In the genomic region with DNA sequence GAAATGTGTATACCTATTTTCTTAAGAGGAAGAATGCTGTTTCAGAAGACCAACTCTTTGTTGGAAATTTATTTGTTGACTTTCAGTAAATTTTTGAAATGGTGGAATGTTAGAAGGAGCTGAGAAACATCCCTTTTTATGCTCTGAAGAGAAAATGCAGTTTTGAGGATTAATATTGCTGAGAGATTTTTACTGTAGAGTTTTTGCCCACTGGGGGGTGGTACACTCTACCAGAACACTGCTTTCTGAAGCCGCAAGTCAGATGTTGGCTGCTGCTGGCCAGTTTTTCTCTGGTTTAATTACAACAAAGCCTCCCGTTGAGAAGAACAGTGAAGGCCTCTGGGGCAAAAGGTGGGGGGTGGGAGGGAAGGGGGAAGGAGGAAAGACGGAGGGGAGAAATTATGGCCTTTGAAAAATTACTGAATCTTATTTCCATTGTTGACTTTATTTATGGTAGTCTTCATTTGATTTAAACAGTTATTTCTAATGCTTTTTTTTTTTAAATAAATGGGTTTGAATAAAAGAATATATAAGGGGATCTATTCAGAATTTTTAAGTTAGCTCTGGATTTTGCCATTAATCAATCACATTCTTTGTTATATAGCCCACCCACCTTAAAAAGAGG, we compare ENCODE assay signal across 8 cellular contexts. TPM values are rescaled to one million over a fixed set of nuclear protein-coding genes. Genes with fewer than 3 reads are reported as not detected.
DNase-seq lines count a peak whose midpoint lies in the region; ATAC-seq, FAIRE-seq and TF ChIP-seq lines count a peak whose summit lies in the region.

No MANE protein-coding gene starts in this region.

- H3K36me3 ChIP-seq in MM.1S (replicated peaks; ENCODE audit: insufficient read depth, low read length) (no peaks in the 10 kb centered on the region), keratinocyte (ENCODE audit: control insufficient read depth in 2 of 2, extremely low read depth in 1 of 2, insufficient read depth in 2 of 2, low read length in 2 of 2) (no peaks in the 10 kb centered on the region), tibial nerve (no peaks in the 10 kb centered on the region)

- in situ Hi-C loops in Caki2 (cut with HindIII; ENCODE audit: low pct_unique_long_range_greater_than_20kb, low sequenced_read_pairs): no loop called here

- peak; percentile 81 for FAIRE-seq in keratinocyte (lab: Jason Lieb, UNC)

- H3K79me2 ChIP-seq in MM.1S (ENCODE audit: low read length): no peaks in the 10 kb centered on the region
- H3K79me2 ChIP-seq in keratinocyte (ENCODE audit: control insufficient read depth, insufficient read depth, low read length): peaks cover 78% of the 10 kb centered on the region

- H3F3A ChIP-seq in MM.1S (ENCODE audit: insufficient read depth, low read length): no peaks in the 10 kb centered on the region

- H3K9me3 ChIP-seq in MM.1S (replicated peaks; ENCODE audit: insufficient read depth, low read length) (no peaks in the 10 kb centered on the region), keratinocyte (ENCODE audit: control insufficient read depth, low read depth, low read length) (no peaks in the 10 kb centered on the region), tibial nerve (no peaks in the 10 kb centered on the region)

- WGBS in tibial nerve, 2 donors: 12 to 17% methylated on average over 3 of the region's 3 CpGs

- no peaks in the 10 kb centered on the region for H3K9me2 ChIP-seq in MM.1S (replicated peaks; ENCODE audit: insufficient read depth, low read length)

- H3K27ac ChIP-seq in MM.1S (ENCODE audit: low read length) (no peak overlapping the region), keratinocyte (ENCODE audit: control insufficient read depth, insufficient read depth, low read length) (peak overlapping the region; percentile 95), tibial nerve (peak overlapping the region; percentile 3 to 89 (median 52))

- H2AFZ ChIP-seq in MM.1S (ENCODE audit: low read length) (no peak overlapping the region), keratinocyte (ENCODE audit: control insufficient read depth, low read length) (no peak overlapping the region)

- dilution Hi-C loops in keratinocyte (cut with MboI; ENCODE audit: extremely low pct_ligation_motif_present, low sequenced_read_pairs): loop anchor here (25.0 kb wide), 1 partner anchor 378 kb away; no protein-coding TSS in a partner anchor

- H3K27me3 ChIP-seq in MM.1S (replicated peaks; ENCODE audit: insufficient read depth, low read length) (no peaks in the 10 kb centered on the region), keratinocyte (ENCODE audit: control insufficient read depth, extremely low read depth, insufficient read depth, low read length) (no peaks in the 10 kb centered on the region), tibial nerve (no peaks in the 10 kb centered on the region)

- no peaks in the 10 kb centered on the region for H3K9me1 ChIP-seq in keratinocyte (ENCODE audit: control insufficient read depth, extremely low read depth, insufficient read depth, low read length)

- DNase-seq in Caki2 (ENCODE audit: low read depth): peak; percentile 68
- DNase-seq in MM.1S: peak; percentile 62
- DNase-seq in amniotic stem cell (lab: John Stamatoyannopoulos, UW): peak; percentile 57
- no peak for DNase-seq in keratinocyte (ENCODE audit: low read depth, low spot score)
- DNase-seq in tibial nerve (ENCODE audit: low spot score in 2 of 2): peak in 1 of 2 donors; percentile 31

- TF ChIP-seq CTCF in MM.1S (IDR thresholded peaks at IDR 0.05; ENCODE audit: low read length): peak; percentile 40
- peak; percentile 39 to 53 (median 51) for TF ChIP-seq CTCF in keratinocyte (optimal IDR thresholded peaks at IDR 0.05 in 1 of 3, IDR thresholded peaks at IDR 0.05 in 1 of 3, conservative IDR thresholded peaks at IDR 0.05 in 1 of 3; ENCODE audit: extremely low read depth in 1 of 3, insufficient read depth in 2 of 3, low read length in 3 of 3)
- TF ChIP-seq CTCF in tibial nerve (IDR thresholded peaks at IDR 0.05): peak; percentile 25 to 58 (median 51)

- H3K4me3 ChIP-seq in MM.1S (ENCODE audit: low read length) (no peak overlapping the region), keratinocyte (ENCODE audit: control insufficient read depth in 2 of 3, extremely low read depth in 1 of 3, insufficient read depth in 2 of 3, low read depth in 1 of 3, low read length in 3 of 3) (peak overlapping the region; percentile 62 to 93 (median 91)), tibial nerve (peak overlapping the region in 3 of 4 donors; percentile 7 to 57 (median 17))

- TF ChIP-seq EP300 in tibial nerve (IDR thresholded peaks at IDR 0.05): peak in 1 of 2 donors; percentile 29

- ATAC-seq in GM19463 (IDR thresholded peaks at IDR 0.05; ENCODE audit: unreplicated experiment): no peak
- no peak for ATAC-seq in HG03378 (IDR thresholded peaks at IDR 0.05; ENCODE audit: unreplicated experiment)
- no peak for ATAC-seq in HG02610 (IDR thresholded peaks at IDR 0.05; ENCODE audit: unreplicated experiment)

- H3K4me2 ChIP-seq in MM.1S (ENCODE audit: low read depth, low read length): peak overlapping the region; percentile 19
- H3K4me2 ChIP-seq in keratinocyte (ENCODE audit: control insufficient read depth, extremely low read depth, insufficient read depth, low read depth, low read length): peak overlapping the region; percentile 94

- H4K20me1 ChIP-seq in MM.1S (ENCODE audit: insufficient read depth, low read length): no peaks in the 10 kb centered on the region
- no peaks in the 10 kb centered on the region for H4K20me1 ChIP-seq in keratinocyte (ENCODE audit: control insufficient read depth, extremely low read depth, insufficient read depth, low read length)

- H3K9ac ChIP-seq in MM.1S (ENCODE audit: low read length) (no peak overlapping the region), keratinocyte (ENCODE audit: control insufficient read depth, extremely low read depth, insufficient read depth, low read length) (peak overlapping the region; percentile 94)

- TF ChIP-seq POLR2A in tibial nerve (IDR thresholded peaks at IDR 0.05): no peak

- H3K4me1 ChIP-seq in MM.1S (ENCODE audit: low read length): no peaks in the 10 kb centered on the region
- peaks cover 14% of the 10 kb centered on the region for H3K4me1 ChIP-seq in keratinocyte (ENCODE audit: control insufficient read depth, extremely low read depth, insufficient read depth, low read length)
- H3K4me1 ChIP-seq in tibial nerve: no peaks in the 10 kb centered on the region

RNA-seq across cellular contexts. Expression of gene FLRT3, which starts 3.0 kb away (rescaled TPM):
- 36.7 and 56.1 TPM in 2 replicates for total RNA-seq in Caki2 (2014; rRNA removed; shearing (Covaris generic); ENCODE audit: low replicate concordance)
- polyA plus RNA-seq in keratinocyte: 69.7 to 123 TPM (median 91.7 TPM) in 3 replicates
- polyA plus RNA-seq in keratinocyte (2011; ENCODE audit: low read depth): 26.0 TPM
- 19.7 and 39.9 TPM in 2 replicates for polyA plus RNA-seq in keratinocyte (2011; cell fraction: cytosol; rRNA removed)
- 161 and 172 TPM in 2 replicates for polyA plus RNA-seq in keratinocyte (2011; cell fraction: nucleus; rRNA removed)
- 25.7 and 51.0 TPM in 2 replicates for polyA plus RNA-seq in keratinocyte (2012; ENCODE audit: low replicate concordance)
- polyA minus RNA-seq in keratinocyte: 39.2 to 159 TPM (median 142 TPM) in 3 replicates
- 40.3 TPM for polyA minus RNA-seq in keratinocyte (2011; cell fraction: cytosol; rRNA and poly(A)+ RNA removed)
- polyA minus RNA-seq in keratinocyte (2011; cell fraction: nucleus; rRNA and poly(A)+ RNA removed): 147 and 284 TPM in 2 replicates
- 10 to 100 TPM in 3 of 4 donors, 1 to 10 TPM in 1; 8.7 to 26.7 (median 16.2) TPM for total RNA-seq in tibial nerve
